ENCODE assay signal across 7 cellular contexts in genomic region chr10:72879245-72879644, GRCh38. TPM values are rescaled to one million over a fixed set of nuclear protein-coding genes. Genes with fewer than 3 reads are reported as not detected.
"Had no signal": no experiment of that assay in that cellular context is flagged by ENCODE, and none has a peak within 500 bp of the region (broad histone marks: within the 10 kb centered on the region; RNA-seq: fewer than 3 reads in every experiment).

No MANE protein-coding gene starts in this region.

- H3K4me3 ChIP-seq: GM23338 had no signal

- H3K4me3 Mint-ChIP-seq: GM23338, H9, IgD-negative memory B cell had no signal

- H3K27me3 Mint-ChIP-seq: IgD-negative memory B cell had no signal

- DNase-seq: H9, HCEC 1CT, KG1 had no signal

- H3K27ac Mint-ChIP-seq: GM23338, H9, IgD-negative memory B cell had no signal

- ATAC-seq: GM23338 had no signal

RNA-seq across cellular contexts. Expression of gene OIT3, which starts 14.3 kb away (rescaled TPM):
- total RNA-seq: GM23338, H1, H9, HT-29 had no signal
